12 cellular contexts compared by ENCODE assay signal in genomic region chr14:104745431-104745830, GRCh38. TPM values are rescaled to one million over a fixed set of nuclear protein-coding genes. Genes with fewer than 3 reads are reported as not detected.
"Had no signal": no experiment of that assay in that cellular context is flagged by ENCODE, and none has a peak within 500 bp of the region (broad histone marks: within the 10 kb centered on the region; RNA-seq: fewer than 3 reads in every experiment).

No MANE protein-coding gene starts in this region.

- H3K36me3 ChIP-seq: left lung, uterus had no signal

- H3K4me1 ChIP-seq: left lung, uterus had no signal

- ATAC-seq: left lung, SK-N-SH treated with all-trans-retinoic acid at 6 μM for 48 hours had no signal

- H3K27me3 Mint-ChIP-seq: activated naive CD8-positive, alpha-beta T cell had no signal

- H3K27ac ChIP-seq: left lung, uterus had no signal

- H3K9me3 Mint-ChIP-seq: activated T-helper 1 cell treated with anti-CD3 and anti-CD28 coated beads, Interleukin-12 subunit alpha, Interleukin-12 subunit beta, Interleukin-2, Interleukin-4 antibody, amounts not matched to agents 30 ng/mL and 10 ng/mL and 1 ng/mL, durations not matched to agents 14 hours and 24 hours and 36 hours; effector memory CD8-positive, alpha-beta T cell had no signal

- H3K4me3 ChIP-seq: left lung, tibial nerve, uterus had no signal

- DNase-seq: effector memory CD8-positive, alpha-beta T cell; foreskin fibroblast; hippocampal formation; islet precursor cell; stimulated activated naive CD4-positive, alpha-beta T cell; uterus had no signal

- H3K36me3 Mint-ChIP-seq: activated naive CD8-positive, alpha-beta T cell had no signal

- H3K27ac Mint-ChIP-seq: activated naive CD8-positive, alpha-beta T cell; activated T-helper 1 cell treated with anti-CD3 and anti-CD28 coated beads, Interleukin-12 subunit alpha, Interleukin-12 subunit beta, Interleukin-2, Interleukin-4 antibody, amounts not matched to agents 30 ng/mL and 10 ng/mL and 1 ng/mL, durations not matched to agents 14 hours and 24 hours and 36 hours had no signal

- H3K9me3 ChIP-seq: left lung, tibial nerve, uterus had no signal

- H3K27me3 ChIP-seq: left lung, tibial nerve, uterus had no signal

- H3K4me3 Mint-ChIP-seq: activated naive CD8-positive, alpha-beta T cell; activated T-helper 1 cell treated with anti-CD3 and anti-CD28 coated beads, Interleukin-12 subunit alpha, Interleukin-12 subunit beta, Interleukin-2, Interleukin-4 antibody, amounts not matched to agents 30 ng/mL and 10 ng/mL and 1 ng/mL, durations not matched to agents 14 hours and 24 hours and 36 hours; effector memory CD8-positive, alpha-beta T cell had no signal

RNA-seq across cellular contexts. Expression of gene ZBTB42, which starts 55.5 kb away (rescaled TPM):
- polyA plus RNA-seq: neural cell had no signal
